ENCODE assay signal across 20 cellular contexts in the genomic region with DNA sequence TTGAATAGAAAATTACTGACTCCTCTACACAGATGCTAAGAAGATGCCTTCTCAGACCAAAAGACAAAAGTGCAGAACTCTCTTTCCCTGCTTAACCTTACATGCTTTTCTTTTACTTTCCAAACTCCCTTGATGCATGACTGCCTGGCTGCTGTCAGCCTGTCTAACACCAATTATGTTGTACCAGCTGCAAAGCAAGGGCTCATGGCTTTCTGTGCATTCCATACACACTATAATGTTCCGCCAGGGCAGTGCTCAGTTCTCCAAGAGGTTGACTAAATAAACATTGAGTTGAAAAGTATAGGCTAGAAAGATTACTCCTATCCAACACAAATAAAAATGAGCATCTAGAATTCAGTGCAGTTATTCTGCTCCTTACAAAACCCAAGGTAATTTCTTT.
A peak's percentile ranks its signal among the peaks of the same experiment; 100 is the strongest.
DNase-seq lines count a peak whose midpoint lies in the region; FAIRE-seq and TF ChIP-seq lines count a peak whose summit lies in the region.
"Had no signal": no experiment of that assay in that cellular context is flagged by ENCODE, and none has a peak within 500 bp of the region (broad histone marks: within the 10 kb centered on the region; RNA-seq: fewer than 3 reads in every experiment).

No MANE protein-coding gene starts in this region.

- H3K27ac ChIP-seq in brain microvascular endothelial cell (no peak overlapping the region), mesenchymal stem cell (ENCODE audit: low read length, poor library complexity, severe bottlenecking) (no peak overlapping the region), kidney (ENCODE audit: low read depth in 2 of 2, low read length in 2 of 2) (no peak overlapping the region)
- H3K27ac ChIP-seq: BLaER1 had no signal

- H3K9me3 Mint-ChIP-seq in T-helper 2 cell treated with Interferon-gamma antibody and Interleukin-4, amounts not matched to agents 5 μg/mL and 100 μg/mL, for 36 hours: peaks cover 15% of the 10 kb centered on the region
- H3K9me3 Mint-ChIP-seq: HFFc6 had no signal

- in situ Hi-C loops in brain microvascular endothelial cell (cut with HindIII; ENCODE audit: low pct_ligation_motif_present, low sequenced_read_pairs): no loop called here

- no peak overlapping the region for H4K91ac ChIP-seq in mesenchymal stem cell (ENCODE audit: low read length)

- CTCF ChIA-PET in HEK293T (lab: Yijun Ruan, JAX): no interaction called here

- H3K4me1 Mint-ChIP-seq in T-helper 2 cell treated with Interferon-gamma antibody and Interleukin-4, amounts not matched to agents 5 μg/mL and 100 μg/mL, for 36 hours (ENCODE audit: low read depth): no peaks in the 10 kb centered on the region

- H3K9me3 ChIP-seq in mesenchymal stem cell (ENCODE audit: control insufficient read depth, low read length): no peaks in the 10 kb centered on the region
- H3K9me3 ChIP-seq in kidney (ENCODE audit: control insufficient read depth in 1 of 2, low read length in 2 of 2): no peaks in the 10 kb centered on the region
- H3K9me3 ChIP-seq: BLaER1, MG63, SK-N-SH had no signal

- no peaks in the 10 kb centered on the region for H3K36me3 ChIP-seq in brain microvascular endothelial cell (replicated peaks)
- H3K36me3 ChIP-seq in mesenchymal stem cell (ENCODE audit: control insufficient read depth in 1 of 2, insufficient read depth in 2 of 2, low read depth in 1 of 2, low read length in 2 of 2): no peaks in the 10 kb centered on the region
- no peaks in the 10 kb centered on the region for H3K36me3 ChIP-seq in kidney (ENCODE audit: control insufficient read depth in 1 of 2, insufficient read depth in 2 of 2, low read length in 2 of 2)
- H3K36me3 ChIP-seq: BLaER1, MG63 had no signal

- no peak overlapping the region for H2BK12ac ChIP-seq in mesenchymal stem cell (ENCODE audit: low read length in 2 of 2)

- no peaks in the 10 kb centered on the region for H3K79me1 ChIP-seq in mesenchymal stem cell (replicated peaks; ENCODE audit: low read length, poor library complexity, severe bottlenecking)

- TF ChIP-seq CTCF in brain microvascular endothelial cell (IDR thresholded peaks at IDR 0.05; ENCODE audit: low read depth, low read length, missing control alignments) (no peak), kidney (IDR thresholded peaks at IDR 0.05; ENCODE audit: borderline replicate concordance, extremely low read depth, insufficient read depth) (no peak)

- H3K4me3 Mint-ChIP-seq in T-helper 2 cell treated with Interferon-gamma antibody and Interleukin-4, amounts not matched to agents 5 μg/mL and 100 μg/mL, for 36 hours: no peak overlapping the region
- H3K4me3 Mint-ChIP-seq: HFFc6 had no signal

- no peaks in the 10 kb centered on the region for H3K27me3 Mint-ChIP-seq in T-helper 2 cell treated with Interferon-gamma antibody and Interleukin-4, amounts not matched to agents 5 μg/mL and 100 μg/mL, for 36 hours (ENCODE audit: low read depth)

- H3K27me3 ChIP-seq in brain microvascular endothelial cell (replicated peaks) (no peaks in the 10 kb centered on the region), mesenchymal stem cell (ENCODE audit: control insufficient read depth in 1 of 2, insufficient read depth in 1 of 2, low read length in 2 of 2) (no peaks in the 10 kb centered on the region)
- H3K27me3 ChIP-seq: BLaER1, MG63 had no signal

- DNase-seq in NCI-H146 (lab: John Stamatoyannopoulos, UW): peak; percentile 10
- DNase-seq in NCI-H146 treated with DMSO at 0.1 percent for 48 hours (lab: John Stamatoyannopoulos, UW; ENCODE audit: unreplicated experiment): no peak
- peak; percentile 4 for DNase-seq in brain microvascular endothelial cell
- peak; percentile 1 for DNase-seq in mesenchymal stem cell
- peak; percentile 31 for DNase-seq in superior temporal gyrus (ENCODE audit: extremely low spot score)
- DNase-seq in kidney: no peak
- DNase-seq in T-helper 2 cell treated with Interferon-gamma antibody and Interleukin-4, amounts not matched to agents 5 μg/mL and 100 μg/mL, for 36 hours (ENCODE audit: low spot score): no peak
- no peak for DNase-seq in HEK293T (ENCODE audit: extremely low spot score)
- DNase-seq: 8988T, EL, HFFc6, MG63, NCI-H1105, NCI-H1930, NCI-H69, Right ventricle myocardium superior, SK-N-SH had no signal

- H3K9ac ChIP-seq in mesenchymal stem cell (ENCODE audit: low read length) (no peak overlapping the region), kidney (ENCODE audit: low read length in 2 of 2) (no peak overlapping the region)
- H3K9ac ChIP-seq: BLaER1, SK-N-SH had no signal

- H2BK5ac ChIP-seq in mesenchymal stem cell (ENCODE audit: low read depth, low read length, poor library complexity, severe bottlenecking): no peak overlapping the region

- no peak overlapping the region for H3K14ac ChIP-seq in mesenchymal stem cell (ENCODE audit: low read length in 2 of 2)

- H2BK120ac ChIP-seq in mesenchymal stem cell (ENCODE audit: low read depth, low read length): no peak overlapping the region

- no peak overlapping the region for H3K4me3 ChIP-seq in brain microvascular endothelial cell (ENCODE audit: low read depth, low read length)
- H3K4me3 ChIP-seq in mesenchymal stem cell (ENCODE audit: insufficient read depth in 1 of 2, low read depth in 1 of 2, low read length in 2 of 2): no peak overlapping the region
- no peak overlapping the region for H3K4me3 ChIP-seq in kidney (ENCODE audit: low read length in 2 of 2)
- H3K4me3 ChIP-seq: BLaER1, MG63 had no signal

- no peaks in the 10 kb centered on the region for H3K36me3 Mint-ChIP-seq in T-helper 2 cell treated with Interferon-gamma antibody and Interleukin-4, amounts not matched to agents 5 μg/mL and 100 μg/mL, for 36 hours (ENCODE audit: low read depth)

- H3K4ac ChIP-seq in mesenchymal stem cell (ENCODE audit: low read depth in 1 of 2, low read length in 2 of 2): no peak overlapping the region

- no peak overlapping the region for H2BK15ac ChIP-seq in mesenchymal stem cell (ENCODE audit: low read depth, poor library complexity, severe bottlenecking)

- H2AFZ ChIP-seq in mesenchymal stem cell (ENCODE audit: low read depth, low read length): no peak overlapping the region

- H3K27ac Mint-ChIP-seq in T-helper 2 cell treated with Interferon-gamma antibody and Interleukin-4, amounts not matched to agents 5 μg/mL and 100 μg/mL, for 36 hours: no peak overlapping the region
- H3K27ac Mint-ChIP-seq: HFFc6 had no signal

- H3K18ac ChIP-seq in mesenchymal stem cell (ENCODE audit: low read depth in 1 of 2, low read length in 2 of 2): no peak overlapping the region

- H3K4me2 ChIP-seq in mesenchymal stem cell (ENCODE audit: low read length, poor library complexity, severe bottlenecking): no peak overlapping the region
- H3K4me2 ChIP-seq: BLaER1, SK-N-SH had no signal

- no peak for FAIRE-seq in kidney (lab: Jason Lieb, UNC)
- FAIRE-seq: H1, HepG2 had no signal

- H3K4me1 ChIP-seq in mesenchymal stem cell (ENCODE audit: control insufficient read depth, insufficient read depth, low read depth, low read length) (no peaks in the 10 kb centered on the region), kidney (ENCODE audit: control insufficient read depth in 1 of 2, insufficient read depth in 1 of 2, low read depth in 1 of 2, low read length in 2 of 2) (no peaks in the 10 kb centered on the region)
- H3K4me1 ChIP-seq: BLaER1 had no signal

- no peak overlapping the region for H4K8ac ChIP-seq in mesenchymal stem cell (ENCODE audit: low read length)

- no peak overlapping the region for H2AK5ac ChIP-seq in mesenchymal stem cell (ENCODE audit: low read length, severe bottlenecking)

- no peak overlapping the region for H3K23ac ChIP-seq in mesenchymal stem cell (ENCODE audit: low read length in 2 of 2)

- POLR2A ChIA-PET in HEK293T (lab: Yijun Ruan, JAX): no interaction called here

- intact Hi-C loops in kidney (cut with DNase I): no loop called here

- 33% methylated on average over 1 of the region's 1 CpG for WGBS in mesenchymal stem cell

TF ChIP-seq in HEK293T, 16 proteins besides CTCF, POLR2A, EP300 and RAD21:
- TF ChIP-seq NFRKB (IDR thresholded peaks at IDR 0.05) (no peak), ELF4 (IDR thresholded peaks at IDR 0.05) (no peak), HDGF (IDR thresholded peaks at IDR 0.05; ENCODE audit: borderline replicate concordance) (no peak), FOXK2 (IDR thresholded peaks at IDR 0.05) (no peak)

Comparison
In these comparisons a context has a peak if more than half of its experiments do, and no peak if none do; other contexts are left out.
1. DNase-seq: peak in NCI-H146 (single experiment), brain microvascular endothelial cell (single experiment), mesenchymal stem cell (single experiment) and superior temporal gyrus (single experiment); none in NCI-H146 treated with DMSO at 0.1 percent for 48 hours (single experiment), kidney (single experiment), T-helper 2 cell treated with Interferon-gamma antibody and Interleukin-4, amounts not matched to agents 5 μg/mL and 100 μg/mL, for 36 hours (single experiment) and HEK293T (single experiment).